In the genomic region with DNA sequence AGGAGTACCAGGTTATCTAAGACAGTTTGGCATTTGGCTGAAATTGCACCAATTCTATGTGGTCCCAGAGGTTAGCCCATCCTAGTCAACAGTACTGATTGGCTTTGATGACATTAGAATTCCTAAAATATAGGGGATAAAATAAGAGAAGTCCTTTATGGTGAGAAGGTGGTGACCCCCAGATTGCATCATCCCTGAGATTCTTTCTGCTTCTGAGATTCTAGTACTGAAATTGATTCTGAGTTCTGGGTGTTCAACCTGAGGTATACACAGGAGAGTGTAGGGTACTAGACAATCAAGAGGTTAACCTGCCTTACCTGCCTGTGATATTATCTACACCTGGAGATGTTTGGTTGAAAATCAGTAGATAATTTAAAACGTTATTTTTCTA, we compare ENCODE assay signal across 1 cellular context.
TF ChIP-seq lines count a peak whose summit lies in the region.

No MANE protein-coding gene starts in this region.

TF ChIP-seq in K562, 482 proteins besides CTCF, POLR2A, EP300 and RAD21 (continues in another document):
- TF ChIP-seq, protein P1, sequence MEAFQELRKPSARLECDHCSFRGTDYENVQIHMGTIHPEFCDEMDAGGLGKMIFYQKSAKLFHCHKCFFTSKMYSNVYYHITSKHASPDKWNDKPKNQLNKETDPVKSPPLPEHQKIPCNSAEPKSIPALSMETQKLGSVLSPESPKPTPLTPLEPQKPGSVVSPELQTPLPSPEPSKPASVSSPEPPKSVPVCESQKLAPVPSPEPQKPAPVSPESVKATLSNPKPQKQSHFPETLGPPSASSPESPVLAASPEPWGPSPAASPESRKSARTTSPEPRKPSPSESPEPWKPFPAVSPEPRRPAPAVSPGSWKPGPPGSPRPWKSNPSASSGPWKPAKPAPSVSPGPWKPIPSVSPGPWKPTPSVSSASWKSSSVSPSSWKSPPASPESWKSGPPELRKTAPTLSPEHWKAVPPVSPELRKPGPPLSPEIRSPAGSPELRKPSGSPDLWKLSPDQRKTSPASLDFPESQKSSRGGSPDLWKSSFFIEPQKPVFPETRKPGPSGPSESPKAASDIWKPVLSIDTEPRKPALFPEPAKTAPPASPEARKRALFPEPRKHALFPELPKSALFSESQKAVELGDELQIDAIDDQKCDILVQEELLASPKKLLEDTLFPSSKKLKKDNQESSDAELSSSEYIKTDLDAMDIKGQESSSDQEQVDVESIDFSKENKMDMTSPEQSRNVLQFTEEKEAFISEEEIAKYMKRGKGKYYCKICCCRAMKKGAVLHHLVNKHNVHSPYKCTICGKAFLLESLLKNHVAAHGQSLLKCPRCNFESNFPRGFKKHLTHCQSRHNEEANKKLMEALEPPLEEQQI (IDR thresholded peaks at IDR 0.05) = no peak
- TF ChIP-seq, protein P2, sequence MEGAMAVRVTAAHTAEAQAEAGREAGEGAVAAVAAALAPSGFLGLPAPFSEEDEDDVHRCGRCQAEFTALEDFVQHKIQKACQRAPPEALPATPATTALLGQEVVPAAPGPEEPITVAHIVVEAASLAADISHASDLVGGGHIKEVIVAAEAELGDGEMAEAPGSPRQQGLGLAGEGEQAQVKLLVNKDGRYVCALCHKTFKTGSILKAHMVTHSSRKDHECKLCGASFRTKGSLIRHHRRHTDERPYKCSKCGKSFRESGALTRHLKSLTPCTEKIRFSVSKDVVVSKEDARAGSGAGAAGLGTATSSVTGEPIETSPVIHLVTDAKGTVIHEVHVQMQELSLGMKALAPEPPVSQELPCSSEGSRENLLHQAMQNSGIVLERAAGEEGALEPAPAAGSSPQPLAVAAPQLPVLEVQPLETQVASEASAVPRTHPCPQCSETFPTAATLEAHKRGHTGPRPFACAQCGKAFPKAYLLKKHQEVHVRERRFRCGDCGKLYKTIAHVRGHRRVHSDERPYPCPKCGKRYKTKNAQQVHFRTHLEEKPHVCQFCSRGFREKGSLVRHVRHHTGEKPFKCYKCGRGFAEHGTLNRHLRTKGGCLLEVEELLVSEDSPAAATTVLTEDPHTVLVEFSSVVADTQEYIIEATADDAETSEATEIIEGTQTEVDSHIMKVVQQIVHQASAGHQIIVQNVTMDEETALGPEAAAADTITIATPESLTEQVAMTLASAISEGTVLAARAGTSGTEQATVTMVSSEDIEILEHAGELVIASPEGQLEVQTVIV (CRISPR knock-in tag; IDR thresholded peaks at IDR 0.05; ENCODE audit: borderline replicate concordance) = no peak
- no peak for TF ChIP-seq ZNF431 (CRISPR knock-in tag; IDR thresholded peaks at IDR 0.05)
- TF ChIP-seq ZNF830 (CRISPR knock-in tag; IDR thresholded peaks at IDR 0.05) = no peak
- TF ChIP-seq ESRRA (IDR thresholded peaks at IDR 0.05; ENCODE audit: borderline replicate concordance, low read depth) = no peak
- TF ChIP-seq, protein P3, sequence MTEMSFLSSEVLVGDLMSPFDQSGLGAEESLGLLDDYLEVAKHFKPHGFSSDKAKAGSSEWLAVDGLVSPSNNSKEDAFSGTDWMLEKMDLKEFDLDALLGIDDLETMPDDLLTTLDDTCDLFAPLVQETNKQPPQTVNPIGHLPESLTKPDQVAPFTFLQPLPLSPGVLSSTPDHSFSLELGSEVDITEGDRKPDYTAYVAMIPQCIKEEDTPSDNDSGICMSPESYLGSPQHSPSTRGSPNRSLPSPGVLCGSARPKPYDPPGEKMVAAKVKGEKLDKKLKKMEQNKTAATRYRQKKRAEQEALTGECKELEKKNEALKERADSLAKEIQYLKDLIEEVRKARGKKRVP (CRISPR knock-in tag; IDR thresholded peaks at IDR 0.05) = 0 out of 2 replicates have a peak, but pooled peaks have one; percentile 25
- TF ChIP-seq CEBPG (CRISPR knock-in tag; IDR thresholded peaks at IDR 0.05) = peak; percentile 65
- peak; percentile 81 to 86 for TF ChIP-seq CEBPG (tag; conservative IDR thresholded peaks at IDR 0.05 in 1 of 2, IDR thresholded peaks at IDR 0.05 in 1 of 2)
- TF ChIP-seq, protein P4, sequence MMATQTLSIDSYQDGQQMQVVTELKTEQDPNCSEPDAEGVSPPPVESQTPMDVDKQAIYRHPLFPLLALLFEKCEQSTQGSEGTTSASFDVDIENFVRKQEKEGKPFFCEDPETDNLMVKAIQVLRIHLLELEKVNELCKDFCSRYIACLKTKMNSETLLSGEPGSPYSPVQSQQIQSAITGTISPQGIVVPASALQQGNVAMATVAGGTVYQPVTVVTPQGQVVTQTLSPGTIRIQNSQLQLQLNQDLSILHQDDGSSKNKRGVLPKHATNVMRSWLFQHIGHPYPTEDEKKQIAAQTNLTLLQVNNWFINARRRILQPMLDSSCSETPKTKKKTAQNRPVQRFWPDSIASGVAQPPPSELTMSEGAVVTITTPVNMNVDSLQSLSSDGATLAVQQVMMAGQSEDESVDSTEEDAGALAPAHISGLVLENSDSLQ (IDR thresholded peaks at IDR 0.05) = no peak
- no peak for TF ChIP-seq ZNF3 (CRISPR knock-in tag; IDR thresholded peaks at IDR 0.05)
- TF ChIP-seq MCM7 (IDR thresholded peaks at IDR 0.05) = no peak
- TF ChIP-seq NFE2 (IDR thresholded peaks at IDR 0.05; ENCODE audit: low read depth) = no peak
- TF ChIP-seq TAF15 (IDR thresholded peaks at IDR 0.05; ENCODE audit: low read depth, low read length) = no peak
- TF ChIP-seq ZSCAN32 (CRISPR knock-in tag; IDR thresholded peaks at IDR 0.05) = peak; percentile 22; the same call in 1 of the 2 replicates
- no peak for TF ChIP-seq FOXJ3 (CRISPR knock-in tag; IDR thresholded peaks at IDR 0.05)
- TF ChIP-seq TCF7 (IDR thresholded peaks at IDR 0.05; ENCODE audit: borderline replicate concordance) = no peak
- TF ChIP-seq MIER1 (IDR thresholded peaks at IDR 0.05; ENCODE audit: low read depth) = no peak
- TF ChIP-seq, protein P5, sequence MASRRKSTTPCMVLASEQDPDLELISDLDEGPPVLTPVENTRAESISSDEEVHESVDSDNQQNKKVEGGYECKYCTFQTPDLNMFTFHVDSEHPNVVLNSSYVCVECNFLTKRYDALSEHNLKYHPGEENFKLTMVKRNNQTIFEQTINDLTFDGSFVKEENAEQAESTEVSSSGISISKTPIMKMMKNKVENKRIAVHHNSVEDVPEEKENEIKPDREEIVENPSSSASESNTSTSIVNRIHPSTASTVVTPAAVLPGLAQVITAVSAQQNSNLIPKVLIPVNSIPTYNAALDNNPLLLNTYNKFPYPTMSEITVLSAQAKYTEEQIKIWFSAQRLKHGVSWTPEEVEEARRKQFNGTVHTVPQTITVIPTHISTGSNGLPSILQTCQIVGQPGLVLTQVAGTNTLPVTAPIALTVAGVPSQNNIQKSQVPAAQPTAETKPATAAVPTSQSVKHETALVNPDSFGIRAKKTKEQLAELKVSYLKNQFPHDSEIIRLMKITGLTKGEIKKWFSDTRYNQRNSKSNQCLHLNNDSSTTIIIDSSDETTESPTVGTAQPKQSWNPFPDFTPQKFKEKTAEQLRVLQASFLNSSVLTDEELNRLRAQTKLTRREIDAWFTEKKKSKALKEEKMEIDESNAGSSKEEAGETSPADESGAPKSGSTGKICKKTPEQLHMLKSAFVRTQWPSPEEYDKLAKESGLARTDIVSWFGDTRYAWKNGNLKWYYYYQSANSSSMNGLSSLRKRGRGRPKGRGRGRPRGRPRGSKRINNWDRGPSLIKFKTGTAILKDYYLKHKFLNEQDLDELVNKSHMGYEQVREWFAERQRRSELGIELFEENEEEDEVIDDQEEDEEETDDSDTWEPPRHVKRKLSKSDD (conservative IDR thresholded peaks at IDR 0.05; ENCODE audit: low read length) = no peak
- TF ChIP-seq CC2D1A (IDR thresholded peaks at IDR 0.05) = no peak
- no peak for TF ChIP-seq HDAC6 (IDR thresholded peaks at IDR 0.05; ENCODE audit: low read depth, low read length)
- TF ChIP-seq, protein P6, sequence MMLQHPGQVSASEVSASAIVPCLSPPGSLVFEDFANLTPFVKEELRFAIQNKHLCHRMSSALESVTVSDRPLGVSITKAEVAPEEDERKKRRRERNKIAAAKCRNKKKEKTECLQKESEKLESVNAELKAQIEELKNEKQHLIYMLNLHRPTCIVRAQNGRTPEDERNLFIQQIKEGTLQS (IDR thresholded peaks at IDR 0.05) = peak; percentile 86
- TF ChIP-seq, protein P6 (CRISPR knock-in tag; conservative IDR thresholded peaks at IDR 0.05) = no peak
- TF ChIP-seq POLR2AphosphoS2 (IDR thresholded peaks at IDR 0.05; ENCODE audit: low read length) = no peak
- TF ChIP-seq ZNF274 (IDR thresholded peaks at IDR 0.05; ENCODE audit: borderline replicate concordance, low read depth, low read length) = no peak
- TF ChIP-seq, protein P7, sequence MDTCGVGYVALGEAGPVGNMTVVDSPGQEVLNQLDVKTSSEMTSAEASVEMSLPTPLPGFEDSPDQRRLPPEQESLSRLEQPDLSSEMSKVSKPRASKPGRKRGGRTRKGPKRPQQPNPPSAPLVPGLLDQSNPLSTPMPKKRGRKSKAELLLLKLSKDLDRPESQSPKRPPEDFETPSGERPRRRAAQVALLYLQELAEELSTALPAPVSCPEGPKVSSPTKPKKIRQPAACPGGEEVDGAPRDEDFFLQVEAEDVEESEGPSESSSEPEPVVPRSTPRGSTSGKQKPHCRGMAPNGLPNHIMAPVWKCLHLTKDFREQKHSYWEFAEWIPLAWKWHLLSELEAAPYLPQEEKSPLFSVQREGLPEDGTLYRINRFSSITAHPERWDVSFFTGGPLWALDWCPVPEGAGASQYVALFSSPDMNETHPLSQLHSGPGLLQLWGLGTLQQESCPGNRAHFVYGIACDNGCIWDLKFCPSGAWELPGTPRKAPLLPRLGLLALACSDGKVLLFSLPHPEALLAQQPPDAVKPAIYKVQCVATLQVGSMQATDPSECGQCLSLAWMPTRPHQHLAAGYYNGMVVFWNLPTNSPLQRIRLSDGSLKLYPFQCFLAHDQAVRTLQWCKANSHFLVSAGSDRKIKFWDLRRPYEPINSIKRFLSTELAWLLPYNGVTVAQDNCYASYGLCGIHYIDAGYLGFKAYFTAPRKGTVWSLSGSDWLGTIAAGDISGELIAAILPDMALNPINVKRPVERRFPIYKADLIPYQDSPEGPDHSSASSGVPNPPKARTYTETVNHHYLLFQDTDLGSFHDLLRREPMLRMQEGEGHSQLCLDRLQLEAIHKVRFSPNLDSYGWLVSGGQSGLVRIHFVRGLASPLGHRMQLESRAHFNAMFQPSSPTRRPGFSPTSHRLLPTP (IDR thresholded peaks at IDR 0.05; ENCODE audit: borderline replicate concordance, extremely low read depth, insufficient read length) = no peak
- TF ChIP-seq, protein P8, sequence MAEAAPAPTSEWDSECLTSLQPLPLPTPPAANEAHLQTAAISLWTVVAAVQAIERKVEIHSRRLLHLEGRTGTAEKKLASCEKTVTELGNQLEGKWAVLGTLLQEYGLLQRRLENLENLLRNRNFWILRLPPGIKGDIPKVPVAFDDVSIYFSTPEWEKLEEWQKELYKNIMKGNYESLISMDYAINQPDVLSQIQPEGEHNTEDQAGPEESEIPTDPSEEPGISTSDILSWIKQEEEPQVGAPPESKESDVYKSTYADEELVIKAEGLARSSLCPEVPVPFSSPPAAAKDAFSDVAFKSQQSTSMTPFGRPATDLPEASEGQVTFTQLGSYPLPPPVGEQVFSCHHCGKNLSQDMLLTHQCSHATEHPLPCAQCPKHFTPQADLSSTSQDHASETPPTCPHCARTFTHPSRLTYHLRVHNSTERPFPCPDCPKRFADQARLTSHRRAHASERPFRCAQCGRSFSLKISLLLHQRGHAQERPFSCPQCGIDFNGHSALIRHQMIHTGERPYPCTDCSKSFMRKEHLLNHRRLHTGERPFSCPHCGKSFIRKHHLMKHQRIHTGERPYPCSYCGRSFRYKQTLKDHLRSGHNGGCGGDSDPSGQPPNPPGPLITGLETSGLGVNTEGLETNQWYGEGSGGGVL (CRISPR knock-in tag; IDR thresholded peaks at IDR 0.05) = no peak
- no peak for TF ChIP-seq ZNF140 (CRISPR knock-in tag; IDR thresholded peaks at IDR 0.05)
- no peak for TF ChIP-seq SMARCA4 (IDR thresholded peaks at IDR 0.05)
- TF ChIP-seq HCFC1 (IDR thresholded peaks at IDR 0.05; ENCODE audit: low read depth, low read length) = no peak
- no peak for TF ChIP-seq U2AF1 (optimal IDR thresholded peaks at IDR 0.05; ENCODE audit: low read depth, low read length)
- TF ChIP-seq, protein P9, sequence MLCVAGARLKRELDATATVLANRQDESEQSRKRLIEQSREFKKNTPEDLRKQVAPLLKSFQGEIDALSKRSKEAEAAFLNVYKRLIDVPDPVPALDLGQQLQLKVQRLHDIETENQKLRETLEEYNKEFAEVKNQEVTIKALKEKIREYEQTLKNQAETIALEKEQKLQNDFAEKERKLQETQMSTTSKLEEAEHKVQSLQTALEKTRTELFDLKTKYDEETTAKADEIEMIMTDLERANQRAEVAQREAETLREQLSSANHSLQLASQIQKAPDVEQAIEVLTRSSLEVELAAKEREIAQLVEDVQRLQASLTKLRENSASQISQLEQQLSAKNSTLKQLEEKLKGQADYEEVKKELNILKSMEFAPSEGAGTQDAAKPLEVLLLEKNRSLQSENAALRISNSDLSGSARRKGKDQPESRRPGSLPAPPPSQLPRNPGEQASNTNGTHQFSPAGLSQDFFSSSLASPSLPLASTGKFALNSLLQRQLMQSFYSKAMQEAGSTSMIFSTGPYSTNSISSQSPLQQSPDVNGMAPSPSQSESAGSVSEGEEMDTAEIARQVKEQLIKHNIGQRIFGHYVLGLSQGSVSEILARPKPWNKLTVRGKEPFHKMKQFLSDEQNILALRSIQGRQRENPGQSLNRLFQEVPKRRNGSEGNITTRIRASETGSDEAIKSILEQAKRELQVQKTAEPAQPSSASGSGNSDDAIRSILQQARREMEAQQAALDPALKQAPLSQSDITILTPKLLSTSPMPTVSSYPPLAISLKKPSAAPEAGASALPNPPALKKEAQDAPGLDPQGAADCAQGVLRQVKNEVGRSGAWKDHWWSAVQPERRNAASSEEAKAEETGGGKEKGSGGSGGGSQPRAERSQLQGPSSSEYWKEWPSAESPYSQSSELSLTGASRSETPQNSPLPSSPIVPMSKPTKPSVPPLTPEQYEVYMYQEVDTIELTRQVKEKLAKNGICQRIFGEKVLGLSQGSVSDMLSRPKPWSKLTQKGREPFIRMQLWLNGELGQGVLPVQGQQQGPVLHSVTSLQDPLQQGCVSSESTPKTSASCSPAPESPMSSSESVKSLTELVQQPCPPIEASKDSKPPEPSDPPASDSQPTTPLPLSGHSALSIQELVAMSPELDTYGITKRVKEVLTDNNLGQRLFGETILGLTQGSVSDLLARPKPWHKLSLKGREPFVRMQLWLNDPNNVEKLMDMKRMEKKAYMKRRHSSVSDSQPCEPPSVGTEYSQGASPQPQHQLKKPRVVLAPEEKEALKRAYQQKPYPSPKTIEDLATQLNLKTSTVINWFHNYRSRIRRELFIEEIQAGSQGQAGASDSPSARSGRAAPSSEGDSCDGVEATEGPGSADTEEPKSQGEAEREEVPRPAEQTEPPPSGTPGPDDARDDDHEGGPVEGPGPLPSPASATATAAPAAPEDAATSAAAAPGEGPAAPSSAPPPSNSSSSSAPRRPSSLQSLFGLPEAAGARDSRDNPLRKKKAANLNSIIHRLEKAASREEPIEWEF (CRISPR knock-in tag; IDR thresholded peaks at IDR 0.05) = no peak
- TF ChIP-seq MYC (IDR thresholded peaks at IDR 0.05; ENCODE audit: low read depth, low read length) = no peak
- no peak for TF ChIP-seq MYC (CRISPR knock-in tag; IDR thresholded peaks at IDR 0.05; ENCODE audit: borderline replicate concordance, low read depth)
- no peak for TF ChIP-seq EGR1 (conservative IDR thresholded peaks at IDR 0.05)
- no peak for TF ChIP-seq YY1 (IDR thresholded peaks at IDR 0.05; ENCODE audit: borderline replicate concordance in 1 of 3, control insufficient read depth in 1 of 3, extremely low read depth in 1 of 3, insufficient read depth in 3 of 3, insufficient read length in 1 of 3, insufficient replicate concordance in 2 of 3, low read depth in 1 of 3, low read length in 2 of 3)
- no peak for TF ChIP-seq IFI16 (CRISPR knock-in tag; IDR thresholded peaks at IDR 0.05)
